16 cellular contexts compared by ENCODE assay signal in genomic region chr14:99327458-99328250, GRCh38. TPM values are rescaled to one million over a fixed set of nuclear protein-coding genes. Genes with fewer than 3 reads are reported as not detected.
DNase-seq lines count a peak whose midpoint lies in the region; ATAC-seq and TF ChIP-seq lines count a peak whose summit lies in the region.
"Had no signal": no experiment of that assay in that cellular context is flagged by ENCODE, and none has a peak within 500 bp of the region (broad histone marks: within the 10 kb centered on the region; RNA-seq: fewer than 3 reads in every experiment).

No MANE protein-coding gene starts in this region.

- H3K36me3 Mint-ChIP-seq in osteocyte (ENCODE audit: unreplicated experiment): no peaks in the 10 kb centered on the region

- peaks cover 9% of the 10 kb centered on the region for H3K4me1 Mint-ChIP-seq in osteocyte (ENCODE audit: unreplicated experiment)
- H3K4me1 Mint-ChIP-seq: B cell had no signal

- H3K4me3 ChIP-seq in dorsolateral prefrontal cortex: no peak overlapping the region
- H3K4me3 ChIP-seq: Peyer's patch, skin epidermis had no signal

- H3K27me3 Mint-ChIP-seq in osteocyte (ENCODE audit: unreplicated experiment): peaks cover 2% of the 10 kb centered on the region

- no peak overlapping the region for H3K27ac ChIP-seq in dorsolateral prefrontal cortex
- H3K27ac ChIP-seq: Peyer's patch, skin epidermis had no signal

- intact Hi-C loops in dorsolateral prefrontal cortex (cut with DNase I): no loop called here

- no peak for ATAC-seq in GM18873 (IDR thresholded peaks at IDR 0.05; ENCODE audit: low FRiP score, unreplicated experiment)

- TF ChIP-seq CTCF in osteocyte (IDR thresholded peaks at IDR 0.05) (no peak), dorsolateral prefrontal cortex (IDR thresholded peaks at IDR 0.05 in 54 of 56, conservative IDR thresholded peaks at IDR 0.05 in 2 of 56; ENCODE audit: low read depth in 1 of 56, partially characterized antibody in 56 of 56) (no peak)

- peaks cover 0 to 25% (median 4%) of the 10 kb centered on the region in 45 donors for H3K27me3 ChIP-seq in dorsolateral prefrontal cortex
- H3K27me3 ChIP-seq: Peyer's patch had no signal

- no peak overlapping the region for H3K27ac Mint-ChIP-seq in osteocyte (ENCODE audit: unreplicated experiment)
- H3K27ac Mint-ChIP-seq: B cell had no signal

- no peak overlapping the region for H3K4me3 Mint-ChIP-seq in osteocyte (ENCODE audit: unreplicated experiment)
- H3K4me3 Mint-ChIP-seq: B cell had no signal

- DNase-seq in EH (ENCODE audit: low read depth) (peak; percentile 28), HPDE6-E6E7 (ENCODE audit: extremely low spot score) (peak; percentile 38), ecto neural progenitor cell (ENCODE audit: low spot score) (peak; percentile 51), osteocyte (ENCODE audit: extremely low spot score, unreplicated experiment) (peak; percentile 70), NOMO-1 (lab: John Stamatoyannopoulos, UW; ENCODE audit: unreplicated experiment in 2 of 2) (no peak), dorsolateral prefrontal cortex (no peak), midbrain (lab: John Stamatoyannopoulos, UW) (no peak)
- DNase-seq: activated CD4-positive, alpha-beta T cell treated with anti-CD3 and anti-CD28 coated beads for 48 hours; activated naive CD4-positive, alpha-beta T cell treated with anti-CD3 and anti-CD28 coated beads, Interleukin-2, amount 50 U/mL, for 16 hours; activated T-cell treated with anti-CD3 and anti-CD28 coated beads for 4 hours; NCI-H1092 treated with DMSO at 0.1 percent for 48 hours; NCI-H82; Peyer's patch had no signal

- no peaks in the 10 kb centered on the region for H3K9me3 Mint-ChIP-seq in osteocyte (ENCODE audit: unreplicated experiment)

RNA-seq across cellular contexts. Expression of gene BCL11B, which starts 55.7 kb away (rescaled TPM):
- 0.16 and 0.18 TPM in 2 replicates for total RNA-seq in osteocyte
- 10 to 100 TPM in 75 of 120 experiments, 1 to 10 TPM in 45; 3.3 to 16.0 (median 10.5) TPM for total RNA-seq in dorsolateral prefrontal cortex

Comparison
In these comparisons a context has a peak if more than half of its experiments do, and no peak if none do; other contexts are left out.
1. DNase-seq: peak in EH (single experiment), HPDE6-E6E7 (single experiment), ecto neural progenitor cell (single experiment) and osteocyte (single experiment); none in NOMO-1 (0 of 2), dorsolateral prefrontal cortex (0 of 10) and midbrain (single experiment).